Comparison of ENCODE assay signal across 1 cellular context in the genomic region with DNA sequence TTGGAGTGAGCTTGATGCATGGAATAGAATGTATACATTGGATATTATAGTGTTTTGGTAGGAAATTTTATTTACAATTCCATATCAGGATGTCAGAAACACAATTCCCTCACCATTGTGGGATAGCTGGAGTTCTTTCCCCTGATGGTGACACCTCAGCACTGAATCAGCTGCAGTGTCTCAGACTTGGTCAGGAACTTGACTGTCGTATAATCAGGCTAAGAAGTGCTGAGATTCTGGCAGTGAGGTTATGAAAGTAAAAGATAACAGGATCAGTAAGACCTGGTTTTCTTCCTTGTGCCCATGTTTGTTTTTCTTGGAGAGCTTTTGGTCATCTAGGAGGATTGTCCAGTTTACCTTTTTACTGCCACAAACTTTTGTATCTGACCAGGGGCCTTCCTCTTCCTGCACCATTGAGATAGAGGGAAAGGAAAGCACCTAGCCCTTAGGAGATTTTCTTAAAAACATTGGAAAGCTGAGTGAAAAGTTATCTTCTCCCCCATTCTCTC.
TF ChIP-seq lines count a peak whose summit lies in the region.

No MANE protein-coding gene starts in this region.

TF ChIP-seq in GM12878, 131 proteins besides CTCF, POLR2A, EP300 and RAD21 (continued from another document):
- TF ChIP-seq, protein P1, sequence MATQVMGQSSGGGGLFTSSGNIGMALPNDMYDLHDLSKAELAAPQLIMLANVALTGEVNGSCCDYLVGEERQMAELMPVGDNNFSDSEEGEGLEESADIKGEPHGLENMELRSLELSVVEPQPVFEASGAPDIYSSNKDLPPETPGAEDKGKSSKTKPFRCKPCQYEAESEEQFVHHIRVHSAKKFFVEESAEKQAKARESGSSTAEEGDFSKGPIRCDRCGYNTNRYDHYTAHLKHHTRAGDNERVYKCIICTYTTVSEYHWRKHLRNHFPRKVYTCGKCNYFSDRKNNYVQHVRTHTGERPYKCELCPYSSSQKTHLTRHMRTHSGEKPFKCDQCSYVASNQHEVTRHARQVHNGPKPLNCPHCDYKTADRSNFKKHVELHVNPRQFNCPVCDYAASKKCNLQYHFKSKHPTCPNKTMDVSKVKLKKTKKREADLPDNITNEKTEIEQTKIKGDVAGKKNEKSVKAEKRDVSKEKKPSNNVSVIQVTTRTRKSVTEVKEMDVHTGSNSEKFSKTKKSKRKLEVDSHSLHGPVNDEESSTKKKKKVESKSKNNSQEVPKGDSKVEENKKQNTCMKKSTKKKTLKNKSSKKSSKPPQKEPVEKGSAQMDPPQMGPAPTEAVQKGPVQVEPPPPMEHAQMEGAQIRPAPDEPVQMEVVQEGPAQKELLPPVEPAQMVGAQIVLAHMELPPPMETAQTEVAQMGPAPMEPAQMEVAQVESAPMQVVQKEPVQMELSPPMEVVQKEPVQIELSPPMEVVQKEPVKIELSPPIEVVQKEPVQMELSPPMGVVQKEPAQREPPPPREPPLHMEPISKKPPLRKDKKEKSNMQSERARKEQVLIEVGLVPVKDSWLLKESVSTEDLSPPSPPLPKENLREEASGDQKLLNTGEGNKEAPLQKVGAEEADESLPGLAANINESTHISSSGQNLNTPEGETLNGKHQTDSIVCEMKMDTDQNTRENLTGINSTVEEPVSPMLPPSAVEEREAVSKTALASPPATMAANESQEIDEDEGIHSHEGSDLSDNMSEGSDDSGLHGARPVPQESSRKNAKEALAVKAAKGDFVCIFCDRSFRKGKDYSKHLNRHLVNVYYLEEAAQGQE (IDR thresholded peaks at IDR 0.05; ENCODE audit: low read depth, low read length), result no peak
- TF ChIP-seq, protein P2, sequence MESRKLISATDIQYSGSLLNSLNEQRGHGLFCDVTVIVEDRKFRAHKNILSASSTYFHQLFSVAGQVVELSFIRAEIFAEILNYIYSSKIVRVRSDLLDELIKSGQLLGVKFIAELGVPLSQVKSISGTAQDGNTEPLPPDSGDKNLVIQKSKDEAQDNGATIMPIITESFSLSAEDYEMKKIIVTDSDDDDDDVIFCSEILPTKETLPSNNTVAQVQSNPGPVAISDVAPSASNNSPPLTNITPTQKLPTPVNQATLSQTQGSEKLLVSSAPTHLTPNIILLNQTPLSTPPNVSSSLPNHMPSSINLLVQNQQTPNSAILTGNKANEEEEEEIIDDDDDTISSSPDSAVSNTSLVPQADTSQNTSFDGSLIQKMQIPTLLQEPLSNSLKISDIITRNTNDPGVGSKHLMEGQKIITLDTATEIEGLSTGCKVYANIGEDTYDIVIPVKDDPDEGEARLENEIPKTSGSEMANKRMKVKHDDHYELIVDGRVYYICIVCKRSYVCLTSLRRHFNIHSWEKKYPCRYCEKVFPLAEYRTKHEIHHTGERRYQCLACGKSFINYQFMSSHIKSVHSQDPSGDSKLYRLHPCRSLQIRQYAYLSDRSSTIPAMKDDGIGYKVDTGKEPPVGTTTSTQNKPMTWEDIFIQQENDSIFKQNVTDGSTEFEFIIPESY (IDR thresholded peaks at IDR 0.05), result no peak
- TF ChIP-seq BMI1 (IDR thresholded peaks at IDR 0.05; ENCODE audit: borderline replicate concordance) (no peak), FOS (IDR thresholded peaks at IDR 0.05; ENCODE audit: borderline replicate concordance, extremely low read depth, insufficient read length) (no peak), TCF3 (IDR thresholded peaks at IDR 0.05; ENCODE audit: borderline replicate concordance, insufficient read depth, low read depth, low read length) (no peak), MTA2 (IDR thresholded peaks at IDR 0.05; ENCODE audit: low read depth) (no peak), BRCA1 (IDR thresholded peaks at IDR 0.05; ENCODE audit: low read depth, low read length) (no peak)
- TF ChIP-seq, protein P3, sequence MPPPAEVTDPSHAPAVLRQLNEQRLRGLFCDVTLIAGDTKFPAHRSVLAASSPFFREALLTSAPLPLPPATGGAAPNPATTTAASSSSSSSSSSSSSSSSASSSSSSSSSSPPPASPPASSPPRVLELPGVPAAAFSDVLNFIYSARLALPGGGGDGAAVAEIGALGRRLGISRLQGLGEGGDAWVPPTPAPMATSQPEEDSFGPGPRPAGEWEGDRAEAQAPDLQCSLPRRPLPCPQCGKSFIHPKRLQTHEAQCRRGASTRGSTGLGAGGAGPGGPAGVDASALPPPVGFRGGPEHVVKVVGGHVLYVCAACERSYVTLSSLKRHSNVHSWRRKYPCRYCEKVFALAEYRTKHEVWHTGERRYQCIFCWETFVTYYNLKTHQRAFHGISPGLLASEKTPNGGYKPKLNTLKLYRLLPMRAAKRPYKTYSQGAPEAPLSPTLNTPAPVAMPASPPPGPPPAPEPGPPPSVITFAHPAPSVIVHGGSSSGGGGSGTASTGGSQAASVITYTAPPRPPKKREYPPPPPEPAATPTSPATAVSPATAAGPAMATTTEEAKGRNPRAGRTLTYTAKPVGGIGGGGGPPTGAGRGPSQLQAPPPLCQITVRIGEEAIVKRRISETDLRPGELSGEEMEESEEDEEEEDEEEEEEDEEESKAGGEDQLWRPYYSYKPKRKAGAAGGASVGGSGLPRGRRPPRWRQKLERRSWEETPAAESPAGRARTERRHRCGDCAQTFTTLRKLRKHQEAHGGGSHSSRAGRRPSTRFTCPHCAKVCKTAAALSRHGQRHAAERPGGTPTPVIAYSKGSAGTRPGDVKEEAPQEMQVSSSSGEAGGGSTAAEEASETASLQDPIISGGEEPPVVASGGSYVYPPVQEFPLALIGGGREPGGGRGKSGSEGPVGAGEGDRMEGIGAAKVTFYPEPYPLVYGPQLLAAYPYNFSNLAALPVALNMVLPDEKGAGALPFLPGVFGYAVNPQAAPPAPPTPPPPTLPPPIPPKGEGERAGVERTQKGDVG (CRISPR knock-in tag; IDR thresholded peaks at IDR 0.05), result no peak
- TF ChIP-seq, protein P4, sequence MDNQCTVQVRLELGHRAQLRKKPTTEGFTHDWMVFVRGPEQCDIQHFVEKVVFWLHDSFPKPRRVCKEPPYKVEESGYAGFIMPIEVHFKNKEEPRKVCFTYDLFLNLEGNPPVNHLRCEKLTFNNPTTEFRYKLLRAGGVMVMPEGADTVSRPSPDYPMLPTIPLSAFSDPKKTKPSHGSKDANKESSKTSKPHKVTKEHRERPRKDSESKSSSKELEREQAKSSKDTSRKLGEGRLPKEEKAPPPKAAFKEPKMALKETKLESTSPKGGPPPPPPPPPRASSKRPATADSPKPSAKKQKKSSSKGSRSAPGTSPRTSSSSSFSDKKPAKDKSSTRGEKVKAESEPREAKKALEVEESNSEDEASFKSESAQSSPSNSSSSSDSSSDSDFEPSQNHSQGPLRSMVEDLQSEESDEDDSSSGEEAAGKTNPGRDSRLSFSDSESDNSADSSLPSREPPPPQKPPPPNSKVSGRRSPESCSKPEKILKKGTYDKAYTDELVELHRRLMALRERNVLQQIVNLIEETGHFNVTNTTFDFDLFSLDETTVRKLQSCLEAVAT (IDR thresholded peaks at IDR 0.05), result no peak
- TF ChIP-seq, protein P5, sequence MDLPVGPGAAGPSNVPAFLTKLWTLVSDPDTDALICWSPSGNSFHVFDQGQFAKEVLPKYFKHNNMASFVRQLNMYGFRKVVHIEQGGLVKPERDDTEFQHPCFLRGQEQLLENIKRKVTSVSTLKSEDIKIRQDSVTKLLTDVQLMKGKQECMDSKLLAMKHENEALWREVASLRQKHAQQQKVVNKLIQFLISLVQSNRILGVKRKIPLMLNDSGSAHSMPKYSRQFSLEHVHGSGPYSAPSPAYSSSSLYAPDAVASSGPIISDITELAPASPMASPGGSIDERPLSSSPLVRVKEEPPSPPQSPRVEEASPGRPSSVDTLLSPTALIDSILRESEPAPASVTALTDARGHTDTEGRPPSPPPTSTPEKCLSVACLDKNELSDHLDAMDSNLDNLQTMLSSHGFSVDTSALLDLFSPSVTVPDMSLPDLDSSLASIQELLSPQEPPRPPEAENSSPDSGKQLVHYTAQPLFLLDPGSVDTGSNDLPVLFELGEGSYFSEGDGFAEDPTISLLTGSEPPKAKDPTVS (IDR thresholded peaks at IDR 0.05; ENCODE audit: low read depth, low read length), result no peak
